22 cellular contexts compared by ENCODE assay signal in the genomic region with DNA sequence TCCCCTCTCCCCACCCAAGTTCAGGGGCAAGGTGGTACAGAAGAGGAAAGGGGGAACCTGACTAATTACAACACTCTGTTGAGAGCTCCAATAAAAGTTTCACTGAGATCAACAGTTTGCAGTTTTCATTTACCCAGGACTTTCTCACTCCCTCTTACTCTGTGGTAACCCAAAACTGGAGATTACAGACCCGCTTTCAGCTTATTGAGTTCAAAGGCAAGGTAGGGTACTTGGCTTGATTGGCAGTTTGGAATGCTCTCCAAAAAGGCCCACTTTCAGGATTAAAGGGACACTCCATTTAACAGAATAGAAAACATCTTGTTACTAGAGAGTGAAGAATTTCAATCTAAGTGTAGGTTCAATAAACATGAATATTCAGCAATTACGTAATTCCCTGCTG.
DNase-seq lines count a peak whose midpoint lies in the region; ATAC-seq, FAIRE-seq and TF ChIP-seq lines count a peak whose summit lies in the region.
"Had no signal": no experiment of that assay in that cellular context is flagged by ENCODE, and none has a peak within 500 bp of the region (broad histone marks: within the 10 kb centered on the region; RNA-seq: fewer than 3 reads in every experiment).

No MANE protein-coding gene starts in this region.

- FAIRE-seq in GM12878 (lab: Jason Lieb, UNC), result no peak
- FAIRE-seq: A549, D721Med, H54, HepG2 had no signal

- H3F3A ChIP-seq in PC-3 (ENCODE audit: low read length, unreplicated experiment), result no peaks in the 10 kb centered on the region

- H3K79me2 ChIP-seq in KMS-11 (ENCODE audit: insufficient read depth, low read depth) (no peaks in the 10 kb centered on the region), GM12878 (ENCODE audit: control insufficient read depth, insufficient read depth, low read length) (no peaks in the 10 kb centered on the region), PC-3 (ENCODE audit: low read length) (no peaks in the 10 kb centered on the region)

- H3K36me3 ChIP-seq in BLaER1 (no peaks in the 10 kb centered on the region), KMS-11 (ENCODE audit: insufficient read depth) (no peaks in the 10 kb centered on the region), GM12878 (ENCODE audit: control insufficient read depth in 2 of 2, insufficient read depth in 2 of 2, low read length in 1 of 2) (no peaks in the 10 kb centered on the region), lung (ENCODE audit: control insufficient read depth in 2 of 2, insufficient read depth in 2 of 2, low read length in 2 of 2) (no peaks in the 10 kb centered on the region), PC-3 (ENCODE audit: low read depth, low read length) (no peaks in the 10 kb centered on the region)

- H3K27ac ChIP-seq in BLaER1, result no peak overlapping the region
- H3K27ac ChIP-seq in KMS-11, result no peak overlapping the region
- H3K27ac ChIP-seq in GM12878 (ENCODE audit: control insufficient read depth, insufficient read depth), result no peak overlapping the region
- no peak overlapping the region for H3K27ac ChIP-seq in lung (ENCODE audit: low read depth in 1 of 2, low read length in 1 of 2)
- H3K27ac ChIP-seq in PC-3 (ENCODE audit: low read length), result no peak overlapping the region
- H3K27ac ChIP-seq: 22Rv1, A549, GM23248 had no signal

- H3K27me3 ChIP-seq in BLaER1, result no peaks in the 10 kb centered on the region
- H3K27me3 ChIP-seq in KMS-11 (ENCODE audit: insufficient read depth, low read depth), result no peaks in the 10 kb centered on the region
- no peaks in the 10 kb centered on the region; a peak in 2 of 4 replicates for H3K27me3 ChIP-seq in GM12878 (replicated peaks in 1 of 2; ENCODE audit: control insufficient read depth in 2 of 2, insufficient read depth in 2 of 2, low read length in 1 of 2)
- H3K27me3 ChIP-seq in lung (ENCODE audit: control insufficient read depth, insufficient read depth), result no peaks in the 10 kb centered on the region
- peaks cover 60% of the 10 kb centered on the region for H3K27me3 ChIP-seq in PC-3 (ENCODE audit: low read length)

- no peaks in the 10 kb centered on the region for H4K20me1 ChIP-seq in BLaER1
- H4K20me1 ChIP-seq in KMS-11 (ENCODE audit: insufficient read depth), result no peaks in the 10 kb centered on the region
- no peaks in the 10 kb centered on the region for H4K20me1 ChIP-seq in GM12878 (ENCODE audit: control insufficient read depth, insufficient read depth)
- H4K20me1 ChIP-seq in PC-3 (ENCODE audit: low read length), result no peaks in the 10 kb centered on the region

- SMC1A ChIA-PET in GM12878 (lab: Charles Lee; ENCODE audit: uncharacterized antibody, unreplicated experiment), result interaction anchor here (0.8 to 1.9 kb wide), 8 partner anchors 9 to 249 kb away, joined by 3 to 8 read pairs (median 4); no protein-coding TSS in a partner anchor

- intact Hi-C loops in GM12878 (cut with micrococcal nuclease; ENCODE audit: unreplicated experiment) (no loop called here), PC-3 (cut with micrococcal nuclease) (no loop called here)

- H3K4me1 ChIP-seq in BLaER1 (peaks cover 42% of the 10 kb centered on the region), KMS-11 (ENCODE audit: low read depth, poor library complexity, severe bottlenecking) (peaks cover 26% of the 10 kb centered on the region), GM12878 (ENCODE audit: control insufficient read depth, insufficient read depth, low read length) (peaks cover 24% of the 10 kb centered on the region), lung (ENCODE audit: control insufficient read depth in 2 of 2, insufficient read depth in 2 of 2, low read length in 2 of 2) (no peaks in the 10 kb centered on the region), PC-3 (ENCODE audit: insufficient read depth, low read length) (no peaks in the 10 kb centered on the region)
- H3K4me1 ChIP-seq: A549, Caco-2 had no signal

- no peak for DNase-seq in GM12878 (ENCODE audit: low read depth, low spot score)
- DNase-seq in lung (ENCODE audit: low spot score), result peak; percentile 50
- no peak for DNase-seq in Ammon's horn (ENCODE audit: low spot score)
- DNase-seq in PC-3, result no peak
- DNase-seq in NCI-H2107 treated with DMSO at 0.1 percent for 48 hours (lab: John Stamatoyannopoulos, UW; ENCODE audit: unreplicated experiment), result no peak
- DNase-seq: AML-193; C1 segment of cervical spinal cord; Caco-2; CD4-positive, CD25-positive, alpha-beta regulatory T cell; GDM1; HCEC 1CT; HFFc6; KBM-7 had no signal

- in situ Hi-C loops in GM12878 (cut with MboI), result no loop called here

- no peak for TF ChIP-seq EP300 in GM12878 (IDR thresholded peaks at IDR 0.05; ENCODE audit: borderline replicate concordance in 1 of 2, control insufficient read depth in 1 of 2, low read depth in 2 of 2, low read length in 2 of 2)

- H3K4me2 ChIP-seq in BLaER1 (peak overlapping the region; percentile 69), KMS-11 (peak overlapping the region; percentile 2; the same call in 1 of the 2 replicates), GM12878 (ENCODE audit: control insufficient read depth, insufficient read depth) (no peak overlapping the region), PC-3 (ENCODE audit: low read length) (no peak overlapping the region)
- H3K4me2 ChIP-seq: A549 had no signal

- no peak for TF ChIP-seq CTCF in KMS-11 (conservative IDR thresholded peaks at IDR 0.05; ENCODE audit: low read depth, low read length)
- TF ChIP-seq CTCF in GM12878 (IDR thresholded peaks at IDR 0.05 in 2 of 3, conservative IDR thresholded peaks at IDR 0.05 in 1 of 3; ENCODE audit: control insufficient read depth in 2 of 3, extremely low read depth in 1 of 3, insufficient read depth in 1 of 3, low read depth in 3 of 3, low read length in 3 of 3), result no peak
- TF ChIP-seq CTCF in lung (IDR thresholded peaks at IDR 0.05; ENCODE audit: control extremely low read depth, extremely low read depth), result no peak
- no peak for TF ChIP-seq CTCF in PC-3 (conservative IDR thresholded peaks at IDR 0.05; ENCODE audit: low read depth, low read length)

- TF ChIP-seq POLR2A in GM12878 (IDR thresholded peaks at IDR 0.05; ENCODE audit: low read depth, low read length), result no peak

- H3K9ac ChIP-seq in BLaER1, result no peak overlapping the region
- no peak overlapping the region for H3K9ac ChIP-seq in KMS-11
- H3K9ac ChIP-seq in GM12878 (ENCODE audit: control insufficient read depth, insufficient read depth, low read length), result no peak overlapping the region
- H3K9ac ChIP-seq in PC-3 (ENCODE audit: low read length), result no peak overlapping the region
- H3K9ac ChIP-seq: GM23248 had no signal

- no peaks in the 10 kb centered on the region for H3K9me2 ChIP-seq in PC-3 (replicated peaks; ENCODE audit: low read length)

- ATAC-seq in GM12878 (no peak; the same call in 2 of the 3 replicates), lung (ENCODE audit: insufficient read depth, low FRiP score) (peak; percentile 37), PC-3 (no peak), HG03196 (IDR thresholded peaks at IDR 0.05; ENCODE audit: unreplicated experiment) (no peak)
- ATAC-seq: A549, HepG2 had no signal

- CTCF ChIA-PET in GM12878 (lab: Yijun Ruan, JAX), result interaction anchor here (0.8 to 2.8 kb wide), 4 partner anchors 10 to 283 kb away, joined by 3 to 11 read pairs (median 4); no protein-coding TSS in a partner anchor
- CTCF ChIA-PET in PC-3 (lab: Charles Lee), result no interaction called here

- H2AFZ ChIP-seq in KMS-11 (ENCODE audit: low read depth) (no peak overlapping the region), GM12878 (ENCODE audit: control insufficient read depth, low read depth, low read length) (no peak overlapping the region), PC-3 (ENCODE audit: low read length) (no peak overlapping the region)
- H2AFZ ChIP-seq: GM23248 had no signal

- no peak for TF ChIP-seq RAD21 in GM12878 (IDR thresholded peaks at IDR 0.05; ENCODE audit: insufficient read depth, low read depth, low read length)

- WGBS in GM12878 (ENCODE audit: insufficient coverage, insufficient replicate concordance, low lambda C conversion rate, missing lambda C conversion rate), result 76% methylated on average over 2 of the region's 2 CpGs
- 73 to 85% methylated on average over 2 of the region's 2 CpGs for WGBS in lung, 2 donors

- no peak overlapping the region for H3K4me3 ChIP-seq in BLaER1
- H3K4me3 ChIP-seq in KMS-11 (IDR thresholded peaks at IDR 0.05; ENCODE audit: insufficient read depth, low read depth, low read length), result no peak overlapping the region
- H3K4me3 ChIP-seq in GM12878, result no peak overlapping the region
- no peak overlapping the region for H3K4me3 ChIP-seq in lung
- no peak overlapping the region for H3K4me3 ChIP-seq in PC-3 (ENCODE audit: low read length)
- H3K4me3 ChIP-seq: A549, GM23248 had no signal

- RAD21 ChIA-PET in GM12878 (lab: Charles Lee; ENCODE audit: unreplicated experiment), result interaction anchor here (0.8 to 1.4 kb wide), 4 partner anchors 41 to 313 kb away, joined by 3 read pairs; no protein-coding TSS in a partner anchor

- POLR2A ChIA-PET in GM12878 (lab: Charles Lee), result no interaction called here
- POLR2A ChIA-PET in PC-3 (lab: Charles Lee; ENCODE audit: unreplicated experiment), result no interaction called here

- H3K9me3 ChIP-seq in BLaER1 (no peaks in the 10 kb centered on the region), GM12878 (replicated peaks; ENCODE audit: control insufficient read depth, insufficient read depth, low read length) (no peaks in the 10 kb centered on the region), lung (ENCODE audit: control insufficient read depth in 2 of 2, insufficient read depth in 1 of 2, low read length in 1 of 2) (no peaks in the 10 kb centered on the region), PC-3 (ENCODE audit: low read length) (no peaks in the 10 kb centered on the region)
- H3K9me3 ChIP-seq: A549, Caco-2 had no signal

- BruUV-seq in GM12878 (replicated peaks; lab: Mats Ljungman, UMichigan) (no TSS peak), PC-3 (replicated peaks; lab: Mats Ljungman, UMichigan) (no TSS peak)

TF ChIP-seq in GM12878, 131 proteins besides CTCF, POLR2A, EP300 and RAD21 (continues in another document):
- TF ChIP-seq HCFC1 (IDR thresholded peaks at IDR 0.05; ENCODE audit: low read length) (no peak), CBX5 (IDR thresholded peaks at IDR 0.05; ENCODE audit: low read depth) (no peak)

Comparison
In these comparisons a context has a peak if more than half of its experiments do, and no peak if none do; other contexts are left out.
1. H3K4me2 ChIP-seq: peak in BLaER1 (single experiment) and KMS-11 (single experiment); none in GM12878 (single experiment) and PC-3 (single experiment).